In genomic region chr13:52348081-52348480, GRCh38 we compare ENCODE assay signal across 12 cellular contexts. TPM values are rescaled to one million over a fixed set of nuclear protein-coding genes. Genes with fewer than 3 reads are reported as not detected.
DNase-seq lines count a peak whose midpoint lies in the region; ATAC-seq, FAIRE-seq and TF ChIP-seq lines count a peak whose summit lies in the region.
"Had no signal": no experiment of that assay in that cellular context is flagged by ENCODE, and none has a peak within 500 bp of the region (broad histone marks: within the 10 kb centered on the region; RNA-seq: fewer than 3 reads in every experiment).

No MANE protein-coding gene starts in this region.

- CTCF ChIA-PET in AG04449 (lab: Yijun Ruan, JAX), result interaction anchor here (1.3 to 15.6 kb wide), 3 partner anchors 10 to 102 kb away, joined by 3 to 300 read pairs (median 4); partner anchors contain the start of gene VPS36

- H3K27ac ChIP-seq in suprapubic skin, result no peak overlapping the region
- H3K27ac ChIP-seq: BLaER1 treated with 17β-estradiol and CSF1 and Interleukin-3, amounts not matched to agents 10 nM and 100 nM had no signal

- H3K4me1 ChIP-seq in suprapubic skin, result peaks cover 2% of the 10 kb centered on the region

- H3K4me3 ChIP-seq in AG04449 (ENCODE audit: low read depth, low read length), result no peak overlapping the region
- H3K4me3 ChIP-seq in bronchial epithelial cell (ENCODE audit: low read depth, low read length), result no peak overlapping the region
- no peak overlapping the region for H3K4me3 ChIP-seq in suprapubic skin
- H3K4me3 ChIP-seq: BLaER1 treated with 17β-estradiol and CSF1 and Interleukin-3, amounts not matched to agents 10 nM and 100 nM had no signal

- H3K36me3 ChIP-seq in bronchial epithelial cell (ENCODE audit: control insufficient read depth, insufficient read depth, low read length), result no peaks in the 10 kb centered on the region
- no peaks in the 10 kb centered on the region for H3K36me3 ChIP-seq in suprapubic skin
- H3K36me3 ChIP-seq: BLaER1 treated with 17β-estradiol and CSF1 and Interleukin-3, amounts not matched to agents 10 nM and 100 nM had no signal

- ATAC-seq in HG03108 (IDR thresholded peaks at IDR 0.05; ENCODE audit: unreplicated experiment), result no peak

- 33% methylated on average over 4 of the region's 4 CpGs for WGBS in suprapubic skin

- no peak for TF ChIP-seq POLR2A in suprapubic skin (IDR thresholded peaks at IDR 0.05)

- TF ChIP-seq EP300 in suprapubic skin (IDR thresholded peaks at IDR 0.05), result no peak

- H3K27me3 ChIP-seq in bronchial epithelial cell (ENCODE audit: control insufficient read depth, insufficient read depth, low read length) (no peaks in the 10 kb centered on the region), suprapubic skin (no peaks in the 10 kb centered on the region)
- H3K27me3 ChIP-seq: BLaER1 treated with 17β-estradiol and CSF1 and Interleukin-3, amounts not matched to agents 10 nM and 100 nM had no signal

- peak; percentile 70 for DNase-seq in AG04449 (ENCODE audit: low read depth, low spot score)
- DNase-seq in HT1080 (ENCODE audit: low read depth), result peak; percentile 90
- DNase-seq in bronchial epithelial cell (ENCODE audit: low read depth), result peak; percentile 21
- DNase-seq in kidney glomerular epithelial cell (lab: John Stamatoyannopoulos, UW), result peak; percentile 99
- no peak for DNase-seq in NCI-H2081 (lab: John Stamatoyannopoulos, UW)
- DNase-seq in suprapubic skin (ENCODE audit: low spot score in 2 of 2), result no peak
- DNase-seq in GDM1 (lab: John Stamatoyannopoulos, UW), result no peak
- DNase-seq: hypothalamus; NCI-H2029 treated with DMSO at 0.1 percent for 48 hours; stimulated activated CD4-positive, alpha-beta T cell treated with anti-CD3 and anti-CD28 coated beads, Interleukin-12 subunit alpha, Interleukin-12 subunit beta, amount 100 ng/mL, for 4 hours had no signal

- FAIRE-seq in bronchial epithelial cell (lab: Jason Lieb, UNC), result no peak

- no peak for TF ChIP-seq CTCF in AG04449 (IDR thresholded peaks at IDR 0.05; ENCODE audit: insufficient read depth, low read length, missing control alignments)
- TF ChIP-seq CTCF in bronchial epithelial cell (IDR thresholded peaks at IDR 0.05; ENCODE audit: insufficient read depth, low read length, severe bottlenecking), result no peak
- no peak for TF ChIP-seq CTCF in suprapubic skin (IDR thresholded peaks at IDR 0.05)

- no peaks in the 10 kb centered on the region for H3K9me3 ChIP-seq in suprapubic skin

- POLR2A ChIA-PET in AG04449 (lab: Yijun Ruan, JAX), result interaction anchor here (1.1 to 1.7 kb wide), 2 partner anchors 102 to 895 kb away, joined by 3 to 6 read pairs; partner anchors contain the start of genes INTS6 and VPS36

RNA-seq across cellular contexts. Expression of gene THSD1, which starts 57.9 kb away (rescaled TPM):
- 11.9 and 13.4 TPM in 2 replicates for total RNA-seq in HT1080 (2014; rRNA removed; shearing (Covaris generic))
- 10.6 and 10.8 TPM in 2 replicates for polyA plus RNA-seq in HT1080 (2015; cell fraction: cytosol; rRNA removed)
- 15.5 and 16.0 TPM in 2 replicates for polyA plus RNA-seq in HT1080 (2015; cell fraction: nucleus; rRNA removed)
- 11.0 and 19.5 TPM in 2 replicates for total RNA-seq in bronchial epithelial cell
- total RNA-seq in suprapubic skin, result 10 to 100 TPM in 2 of 4 donors, 1 to 10 TPM in 2; 4.9 to 17.1 (median 7.9) TPM

Comparison
In these comparisons a context has a peak if more than half of its experiments do, and no peak if none do; other contexts are left out.
1. DNase-seq: peak in AG04449 (single experiment), HT1080 (single experiment), bronchial epithelial cell (single experiment) and kidney glomerular epithelial cell (single experiment); none in NCI-H2081 (0 of 2), suprapubic skin (0 of 2) and GDM1 (single experiment).